ENCODE assay signal across 11 cellular contexts in the genomic region with DNA sequence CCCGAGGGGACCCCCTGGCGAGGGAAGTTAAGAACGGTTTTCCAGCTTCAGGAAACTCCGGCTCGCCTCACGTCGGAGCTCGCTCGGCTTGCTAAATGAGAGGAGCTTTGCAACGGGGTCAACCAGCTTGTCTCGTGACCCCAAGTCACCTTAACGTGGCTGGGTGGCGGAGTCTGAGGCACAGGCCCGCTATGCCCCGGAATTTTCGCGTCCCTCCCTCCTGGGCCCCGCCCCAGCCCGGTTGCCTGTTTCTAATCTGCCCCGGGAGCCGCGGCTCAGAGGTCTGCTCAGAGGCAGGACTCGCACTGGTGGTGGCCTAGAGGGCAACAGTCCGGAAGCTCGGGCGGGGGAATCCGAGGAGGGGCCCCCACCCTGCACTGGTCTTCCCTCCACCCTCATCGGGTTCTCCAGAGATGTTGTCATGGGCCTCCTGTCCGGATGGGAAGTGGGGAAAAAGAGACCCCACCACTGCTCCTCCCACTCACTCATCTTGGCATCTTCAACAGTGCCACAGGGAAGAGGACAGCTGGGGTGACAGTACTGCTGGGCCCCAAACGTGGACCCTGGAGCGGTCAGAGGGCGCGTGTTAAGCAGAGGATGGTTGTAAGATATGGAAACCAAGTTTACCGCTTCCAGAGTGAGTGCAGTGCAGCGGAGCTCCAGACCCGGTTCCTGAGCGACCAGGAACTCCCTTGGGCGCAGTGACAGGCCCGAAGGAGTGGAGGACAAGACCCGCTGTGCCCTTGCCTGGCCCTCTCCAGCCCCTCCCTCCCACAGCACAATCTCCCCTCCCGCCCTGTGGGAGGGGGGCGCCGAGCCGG. TPM values are rescaled to one million over a fixed set of nuclear protein-coding genes. Genes with fewer than 3 reads are reported as not detected.
DNase-seq lines count a peak whose midpoint lies in the region; ATAC-seq, FAIRE-seq and TF ChIP-seq lines count a peak whose summit lies in the region.
"Had no signal": no experiment of that assay in that cellular context is flagged by ENCODE, and none has a peak within 500 bp of the region (broad histone marks: within the 10 kb centered on the region; RNA-seq: fewer than 3 reads in every experiment).

No MANE protein-coding gene starts in this region.

- no peak for ATAC-seq in HG03460 (IDR thresholded peaks at IDR 0.05; ENCODE audit: unreplicated experiment)
- no peak for ATAC-seq in GM18873 (IDR thresholded peaks at IDR 0.05; ENCODE audit: low FRiP score, unreplicated experiment)
- no peak for ATAC-seq in HG02588 (IDR thresholded peaks at IDR 0.05; ENCODE audit: unreplicated experiment)

- DNase-seq in GM10266 (ENCODE audit: extremely low spot score) = peak; percentile 68
- peak; percentile 54 for DNase-seq in SK-N-SH
- DNase-seq in D721Med (ENCODE audit: insufficient read length, low spot score) = no peak
- DNase-seq: activated CD4-positive, alpha-beta T cell treated with anti-CD3 and anti-CD28 coated beads for 48 hours; NCI-H510A; tibial artery had no signal

- H3K4me1 ChIP-seq in SK-N-SH (ENCODE audit: control insufficient read depth in 1 of 2, insufficient read depth in 2 of 2, low read depth in 1 of 2, low read length in 1 of 2) = peaks cover 0 to 19% of the 10 kb centered on the region in 2 experiments; a peak in 1 of 4 replicates
- H3K4me1 ChIP-seq in esophagus (ENCODE audit: control insufficient read depth in 2 of 2, insufficient read depth in 2 of 2, low read length in 1 of 2) = peaks cover 9 to 24% of the 10 kb centered on the region in 2 donors
- H3K4me1 ChIP-seq in rectal smooth muscle tissue (ENCODE audit: control insufficient read depth, insufficient read depth, low read length) = no peaks in the 10 kb centered on the region

- H3K9me2 ChIP-seq in SK-N-SH = no peaks in the 10 kb centered on the region

- no peaks in the 10 kb centered on the region for H3K79me2 ChIP-seq in SK-N-SH (ENCODE audit: insufficient read depth)

- H3K4me3 ChIP-seq in SK-N-SH (ENCODE audit: low read depth in 2 of 2, low read length in 1 of 2) = no peak overlapping the region
- H3K4me3 ChIP-seq in esophagus (ENCODE audit: low read depth in 1 of 2, low read length in 2 of 2) = peak overlapping the region; percentile 5 to 27
- peak overlapping the region; percentile 41 for H3K4me3 ChIP-seq in rectal smooth muscle tissue (ENCODE audit: low read length)

- no peak for TF ChIP-seq EP300 in SK-N-SH (IDR thresholded peaks at IDR 0.05; ENCODE audit: borderline replicate concordance in 1 of 2, low read depth in 1 of 2, low read length in 1 of 2)

- H2AFZ ChIP-seq in SK-N-SH (ENCODE audit: low read depth) = no peak overlapping the region

- POLR2A ChIA-PET in SK-N-SH (lab: Yijun Ruan, JAX) = no interaction called here

- 53% methylated on average over 27 of the region's 44 CpGs for WGBS in SK-N-SH (ENCODE audit: low lambda C conversion rate)
- 4 to 6% methylated on average over 44 of the region's 44 CpGs for WGBS in esophagus, 2 donors

- H3K27me3 ChIP-seq in SK-N-SH (ENCODE audit: insufficient read depth) = peaks cover 30% of the 10 kb centered on the region
- H3K27me3 ChIP-seq in esophagus (ENCODE audit: control insufficient read depth in 1 of 2, insufficient read depth in 2 of 2, low read length in 2 of 2) = peaks cover 5 to 39% of the 10 kb centered on the region in 2 donors
- peaks cover 73% of the 10 kb centered on the region for H3K27me3 ChIP-seq in rectal smooth muscle tissue (ENCODE audit: control insufficient read depth, insufficient read depth, low read length)

- H3K9me3 ChIP-seq in SK-N-SH = no peaks in the 10 kb centered on the region
- H3K9me3 ChIP-seq in esophagus (ENCODE audit: control insufficient read depth in 2 of 2, insufficient read depth in 1 of 2, low read depth in 1 of 2, low read length in 1 of 2) = peaks cover 0 to 2% of the 10 kb centered on the region in 2 donors
- H3K9me3 ChIP-seq: tibial artery had no signal

- H3K9ac ChIP-seq in SK-N-SH (no peak overlapping the region), rectal smooth muscle tissue (ENCODE audit: low read length) (no peak overlapping the region)

- CTCF ChIA-PET in SK-N-SH (lab: Yijun Ruan, JAX) = interaction anchor here (1.1 to 2.5 kb wide), 3 partner anchors 11 to 351 kb away, joined by 3 to 11 read pairs (median 4); no protein-coding TSS in a partner anchor

- TF ChIP-seq CTCF in GM10266 (IDR thresholded peaks at IDR 0.05; ENCODE audit: control insufficient read depth, insufficient read depth, low read depth, missing control alignments) (no peak), SK-N-SH (IDR thresholded peaks at IDR 0.05) (no peak), D721Med (IDR thresholded peaks at IDR 0.05; ENCODE audit: insufficient read depth, missing control alignments) (no peak)

- no peaks in the 10 kb centered on the region for H3F3A ChIP-seq in SK-N-SH (replicated peaks; ENCODE audit: insufficient read depth)

- H4K20me1 ChIP-seq in SK-N-SH (ENCODE audit: insufficient read depth) = no peaks in the 10 kb centered on the region

- H3K36me3 ChIP-seq in SK-N-SH (replicated peaks in 1 of 2; ENCODE audit: control insufficient read depth in 1 of 2, insufficient read depth in 2 of 2, low read length in 1 of 2) (no peaks in the 10 kb centered on the region), esophagus (ENCODE audit: control insufficient read depth in 2 of 2, insufficient read depth in 2 of 2, low read length in 1 of 2) (no peaks in the 10 kb centered on the region), rectal smooth muscle tissue (ENCODE audit: control insufficient read depth, insufficient read depth, low read length) (no peaks in the 10 kb centered on the region)
- H3K36me3 ChIP-seq: tibial artery had no signal

- TF ChIP-seq RAD21 in SK-N-SH (IDR thresholded peaks at IDR 0.05; ENCODE audit: low read length) = no peak

- no peak for FAIRE-seq in D721Med (lab: Jason Lieb, UNC)

- no peak overlapping the region for H3K27ac ChIP-seq in SK-N-SH (ENCODE audit: low read depth in 2 of 2, low read length in 1 of 2)
- H3K27ac ChIP-seq in esophagus (ENCODE audit: low read depth in 2 of 2, low read length in 1 of 2) = no peak overlapping the region
- no peak overlapping the region for H3K27ac ChIP-seq in rectal smooth muscle tissue (ENCODE audit: low read depth, low read length)
- H3K27ac ChIP-seq: tibial artery had no signal

- H3K4me2 ChIP-seq in SK-N-SH = no peak overlapping the region

TF ChIP-seq in SK-N-SH, 30 proteins besides CTCF, POLR2A, EP300 and RAD21:
- no peak for TF ChIP-seq JUND (IDR thresholded peaks at IDR 0.05)
TF ChIP-seq in SK-N-SH: peak in this region for 0.

RNA-seq across cellular contexts. Expression of a gene that starts 3.4 kb away (rescaled TPM):
- polyA plus RNA-seq in SK-N-SH (2012; rRNA removed) (not detected in 2 replicates), esophagus (under 1 TPM; 0.02 to 0.06 TPM)
- polyA plus RNA-seq in SK-N-SH (2012; cell fraction: cytosol; rRNA removed) = not detected in 2 replicates
- polyA plus RNA-seq in SK-N-SH (2012; cell fraction: nucleus; rRNA removed) = not detected in 2 replicates

Comparison
In these comparisons a context has a peak if more than half of its experiments do, and no peak if none do; other contexts are left out.
1. H3K4me3 ChIP-seq: peak in esophagus (2 of 2) and rectal smooth muscle tissue (single experiment); none in SK-N-SH (0 of 2).